In genomic region chr14:75050852-75051555, GRCh38 we compare ENCODE assay signal across 1 cellular context.
A peak's percentile ranks its signal among the peaks of the same experiment; 100 is the strongest.
TF ChIP-seq lines count a peak whose summit lies in the region.

TSS of gene MLH3 (minus strand) at chr14:75051467. CDS start at chr14:75049655, 1,812 bp downstream.

TF ChIP-seq in HepG2, 621 proteins besides CTCF, POLR2A, EP300 and RAD21 (continued from another document and continues in another):
- TF ChIP-seq HHEX (CRISPR knock-in tag; IDR thresholded peaks at IDR 0.05) (no peak), ZNF333 (CRISPR knock-in tag; IDR thresholded peaks at IDR 0.05; ENCODE audit: borderline replicate concordance) (no peak), SMAD9 (CRISPR knock-in tag; IDR thresholded peaks at IDR 0.05) (no peak), ZNF773 (CRISPR knock-in tag; IDR thresholded peaks at IDR 0.05; ENCODE audit: borderline replicate concordance) (0 out of 2 replicates have a peak, but pooled peaks have one; percentile 49), ZBTB39 (CRISPR knock-in tag; IDR thresholded peaks at IDR 0.05) (no peak), REL (CRISPR knock-in tag; conservative IDR thresholded peaks at IDR 0.05) (no peak), ZNF232 (CRISPR knock-in tag; IDR thresholded peaks at IDR 0.05; ENCODE audit: borderline replicate concordance) (peak; percentile 94), ZBTB33 (CRISPR knock-in tag; IDR thresholded peaks at IDR 0.05) (no peak), BORCS8-MEF2B (CRISPR knock-in tag; IDR thresholded peaks at IDR 0.05) (no peak; the same call in none of the 2 replicates), STAG1 (CRISPR knock-in tag; IDR thresholded peaks at IDR 0.05) (no peak), TEF (CRISPR knock-in tag; IDR thresholded peaks at IDR 0.05) (peak; percentile 47; the same call in 1 of the 2 replicates), ZNF557 (CRISPR knock-in tag; IDR thresholded peaks at IDR 0.05) (0 out of 2 replicates have a peak, but pooled peaks have one; percentile 87), CENPT (CRISPR knock-in tag; IDR thresholded peaks at IDR 0.05; ENCODE audit: low read depth) (no peak), ZNF660 (CRISPR knock-in tag; IDR thresholded peaks at IDR 0.05; ENCODE audit: borderline replicate concordance, low read depth) (no peak), ZNF710 (CRISPR knock-in tag; IDR thresholded peaks at IDR 0.05; ENCODE audit: borderline replicate concordance) (no peak), ZNF646 (CRISPR knock-in tag; IDR thresholded peaks at IDR 0.05) (no peak), NFKB2 (CRISPR knock-in tag; IDR thresholded peaks at IDR 0.05; ENCODE audit: borderline replicate concordance) (peak; percentile 93), MZF1 (CRISPR knock-in tag; IDR thresholded peaks at IDR 0.05; ENCODE audit: borderline replicate concordance) (no peak), THAP8 (CRISPR knock-in tag; IDR thresholded peaks at IDR 0.05; ENCODE audit: borderline replicate concordance) (no peak), ZNF746 (CRISPR knock-in tag; IDR thresholded peaks at IDR 0.05) (0 out of 2 replicates have a peak, but pooled peaks have one; percentile 52), TBP (CRISPR knock-in tag; IDR thresholded peaks at IDR 0.05) (no peak), TRIM22 (IDR thresholded peaks at IDR 0.05) (no peak), SPEN (CRISPR knock-in tag; IDR thresholded peaks at IDR 0.05; ENCODE audit: low read depth) (peak; percentile 82), ERF (CRISPR knock-in tag; IDR thresholded peaks at IDR 0.05) (peak; percentile 87), KLF11 (CRISPR knock-in tag; IDR thresholded peaks at IDR 0.05) (no peak), U2AF2 (IDR thresholded peaks at IDR 0.05; ENCODE audit: low read depth, low read length) (0 out of 2 replicates have a peak, but pooled peaks have one; percentile 71), ZNF879 (CRISPR knock-in tag; IDR thresholded peaks at IDR 0.05) (0 out of 2 replicates have a peak, but pooled peaks have one; percentile 69), ZNF569 (CRISPR knock-in tag; IDR thresholded peaks at IDR 0.05; ENCODE audit: borderline replicate concordance) (no peak), ZNF256 (CRISPR knock-in tag; conservative IDR thresholded peaks at IDR 0.05) (no peak), PLRG1 (conservative IDR thresholded peaks at IDR 0.05) (no peak), NBN (conservative IDR thresholded peaks at IDR 0.05) (no peak), ZNF138 (CRISPR knock-in tag; IDR thresholded peaks at IDR 0.05; ENCODE audit: low read depth) (no peak), ZNF609 (CRISPR knock-in tag; IDR thresholded peaks at IDR 0.05; ENCODE audit: borderline replicate concordance) (no peak), ZBTB2 (CRISPR knock-in tag; IDR thresholded peaks at IDR 0.05; ENCODE audit: low read depth) (peak; percentile 60; the same call in 1 of the 2 replicates), DRAP1 (CRISPR knock-in tag; IDR thresholded peaks at IDR 0.05) (peak; percentile 72), CREM (IDR thresholded peaks at IDR 0.05) (no peak), CREM (CRISPR knock-in tag; IDR thresholded peaks at IDR 0.05) (no peak)
